ENCODE assay signal across 12 cellular contexts in genomic region chr1:55040083-55040952, GRCh38. TPM values are rescaled to one million over a fixed set of nuclear protein-coding genes. Genes with fewer than 3 reads are reported as not detected.
A peak's percentile ranks its signal among the peaks of the same experiment; 100 is the strongest.
DNase-seq lines count a peak whose midpoint lies in the region; FAIRE-seq and TF ChIP-seq lines count a peak whose summit lies in the region.
"Had no signal": no experiment of that assay in that cellular context is flagged by ENCODE, and none has a peak within 500 bp of the region (broad histone marks: within the 10 kb centered on the region; RNA-seq: fewer than 3 reads in every experiment).

No MANE protein-coding gene starts in this region.

- no peaks in the 10 kb centered on the region for H3K9me3 ChIP-seq in liver (ENCODE audit: control insufficient read depth in 4 of 4, low read length in 3 of 4)
- H3K9me3 ChIP-seq in spleen = no peaks in the 10 kb centered on the region

- H3K36me3 ChIP-seq in liver (ENCODE audit: control insufficient read depth in 4 of 4, insufficient read depth in 3 of 4, low read depth in 1 of 4, low read length in 3 of 4) (peaks cover 0 to 4% (median 2%) of the 10 kb centered on the region in 4 donors), spleen (peaks cover 0 to 13% (median 0%) of the 10 kb centered on the region in 6 donors)

- peak overlapping the region; percentile 58 for H3K4me3 ChIP-seq in choroid plexus epithelial cell (ENCODE audit: low read depth, low read length)
- H3K4me3 ChIP-seq in liver (ENCODE audit: low read depth in 1 of 3, low read length in 3 of 3) = peak overlapping the region; percentile 67 to 91 (median 80)
- peak overlapping the region in 4 of 8 donors; percentile 19 to 38 (median 33) for H3K4me3 ChIP-seq in spleen
- H3K4me3 ChIP-seq: GM12878 had no signal

- no peak for TF ChIP-seq RAD21 in liver (IDR thresholded peaks at IDR 0.05)

- DNase-seq in NCI-H1105 treated with DMSO at 0.1 percent for 48 hours (lab: John Stamatoyannopoulos, UW) = peak; percentile 30
- no peak for DNase-seq in NCI-H1105 (lab: John Stamatoyannopoulos, UW)
- DNase-seq in choroid plexus epithelial cell (ENCODE audit: low read depth) = no peak
- peak; percentile 73 for DNase-seq in spleen
- no peak for DNase-seq in T-helper 1 cell
- DNase-seq in NCI-H446 treated with DMSO at 0.1 percent for 48 hours (lab: John Stamatoyannopoulos, UW) = no peak
- no peak for DNase-seq in RCC 7860 (ENCODE audit: low spot score)
- DNase-seq: KBM-7 had no signal

- peak overlapping the region in 1 of 2 donors; percentile 42 for H3K9ac ChIP-seq in liver (ENCODE audit: low read depth in 1 of 2, low read length in 2 of 2)

- FAIRE-seq in RCC 7860 (lab: Jason Lieb, UNC) = no peak
- FAIRE-seq: GM12878, urothelium cell line had no signal

- H3K27ac ChIP-seq in liver (ENCODE audit: low read depth in 1 of 2, low read length in 2 of 2) (peak overlapping the region; percentile 80 to 87), spleen (peak overlapping the region in 1 of 8 donors; percentile 72)

- WGBS in liver = 7% methylated on average over 49 of the region's 49 CpGs
- 12 to 33% (median 19%) methylated on average over 41 to 49 of the region's 49 CpGs for WGBS in spleen, 5 donors

- H3K27me3 ChIP-seq in liver (ENCODE audit: control insufficient read depth in 4 of 4, insufficient read depth in 4 of 4, low read length in 3 of 4) (no peaks in the 10 kb centered on the region), spleen (replicated peaks in 1 of 7) (peaks cover 0 to 72% (median 22%) of the 10 kb centered on the region in 7 donors)

- no peak for TF ChIP-seq POLR2A in spleen (IDR thresholded peaks at IDR 0.05)

- no peak for TF ChIP-seq CTCF in choroid plexus epithelial cell (conservative IDR thresholded peaks at IDR 0.05; ENCODE audit: low read depth, low read length)
- TF ChIP-seq CTCF in liver (IDR thresholded peaks at IDR 0.05; ENCODE audit: low read depth, low read length, missing input control) = no peak
- no peak for TF ChIP-seq CTCF in spleen (IDR thresholded peaks at IDR 0.05 in 8 of 11, conservative IDR thresholded peaks at IDR 0.05 in 3 of 11)

- intact Hi-C loops in spleen (cut with DNase I; ENCODE audit: low total_unique reads) = no loop called here

- H3K4me1 ChIP-seq in liver (ENCODE audit: control insufficient read depth in 4 of 4, insufficient read depth in 4 of 4, low read length in 3 of 4) = peaks cover 13 to 77% (median 58%) of the 10 kb centered on the region in 4 donors
- H3K4me1 ChIP-seq in spleen = peaks cover 0 to 35% (median 13%) of the 10 kb centered on the region in 6 donors

TF ChIP-seq in liver, 16 proteins besides CTCF, POLR2A, EP300 and RAD21:
- TF ChIP-seq YY1 (IDR thresholded peaks at IDR 0.05) (no peak), HNF4A (conservative IDR thresholded peaks at IDR 0.05) (no peak), TAF1 (conservative IDR thresholded peaks at IDR 0.05) (no peak), GABPA (IDR thresholded peaks at IDR 0.05 in 1 of 2, conservative IDR thresholded peaks at IDR 0.05 in 1 of 2) (no peak), HNF4G (IDR thresholded peaks at IDR 0.05) (no peak), EGR1 (IDR thresholded peaks at IDR 0.05; ENCODE audit: low read depth in 2 of 2) (no peak), FOXA2 (IDR thresholded peaks at IDR 0.05) (no peak), ATF3 (IDR thresholded peaks at IDR 0.05) (no peak), SP1 (IDR thresholded peaks at IDR 0.05) (no peak), FOXA1 (IDR thresholded peaks at IDR 0.05) (no peak), JUND (IDR thresholded peaks at IDR 0.05) (no peak), RXRA (IDR thresholded peaks at IDR 0.05) (no peak), NR2F2 (IDR thresholded peaks at IDR 0.05) (no peak)
- TF ChIP-seq, protein P1, sequence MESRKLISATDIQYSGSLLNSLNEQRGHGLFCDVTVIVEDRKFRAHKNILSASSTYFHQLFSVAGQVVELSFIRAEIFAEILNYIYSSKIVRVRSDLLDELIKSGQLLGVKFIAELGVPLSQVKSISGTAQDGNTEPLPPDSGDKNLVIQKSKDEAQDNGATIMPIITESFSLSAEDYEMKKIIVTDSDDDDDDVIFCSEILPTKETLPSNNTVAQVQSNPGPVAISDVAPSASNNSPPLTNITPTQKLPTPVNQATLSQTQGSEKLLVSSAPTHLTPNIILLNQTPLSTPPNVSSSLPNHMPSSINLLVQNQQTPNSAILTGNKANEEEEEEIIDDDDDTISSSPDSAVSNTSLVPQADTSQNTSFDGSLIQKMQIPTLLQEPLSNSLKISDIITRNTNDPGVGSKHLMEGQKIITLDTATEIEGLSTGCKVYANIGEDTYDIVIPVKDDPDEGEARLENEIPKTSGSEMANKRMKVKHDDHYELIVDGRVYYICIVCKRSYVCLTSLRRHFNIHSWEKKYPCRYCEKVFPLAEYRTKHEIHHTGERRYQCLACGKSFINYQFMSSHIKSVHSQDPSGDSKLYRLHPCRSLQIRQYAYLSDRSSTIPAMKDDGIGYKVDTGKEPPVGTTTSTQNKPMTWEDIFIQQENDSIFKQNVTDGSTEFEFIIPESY (IDR thresholded peaks at IDR 0.05) = no peak
- TF ChIP-seq, protein P2, sequence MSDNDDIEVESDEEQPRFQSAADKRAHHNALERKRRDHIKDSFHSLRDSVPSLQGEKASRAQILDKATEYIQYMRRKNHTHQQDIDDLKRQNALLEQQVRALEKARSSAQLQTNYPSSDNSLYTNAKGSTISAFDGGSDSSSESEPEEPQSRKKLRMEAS (IDR thresholded peaks at IDR 0.05) = no peak
- TF ChIP-seq, protein P3, sequence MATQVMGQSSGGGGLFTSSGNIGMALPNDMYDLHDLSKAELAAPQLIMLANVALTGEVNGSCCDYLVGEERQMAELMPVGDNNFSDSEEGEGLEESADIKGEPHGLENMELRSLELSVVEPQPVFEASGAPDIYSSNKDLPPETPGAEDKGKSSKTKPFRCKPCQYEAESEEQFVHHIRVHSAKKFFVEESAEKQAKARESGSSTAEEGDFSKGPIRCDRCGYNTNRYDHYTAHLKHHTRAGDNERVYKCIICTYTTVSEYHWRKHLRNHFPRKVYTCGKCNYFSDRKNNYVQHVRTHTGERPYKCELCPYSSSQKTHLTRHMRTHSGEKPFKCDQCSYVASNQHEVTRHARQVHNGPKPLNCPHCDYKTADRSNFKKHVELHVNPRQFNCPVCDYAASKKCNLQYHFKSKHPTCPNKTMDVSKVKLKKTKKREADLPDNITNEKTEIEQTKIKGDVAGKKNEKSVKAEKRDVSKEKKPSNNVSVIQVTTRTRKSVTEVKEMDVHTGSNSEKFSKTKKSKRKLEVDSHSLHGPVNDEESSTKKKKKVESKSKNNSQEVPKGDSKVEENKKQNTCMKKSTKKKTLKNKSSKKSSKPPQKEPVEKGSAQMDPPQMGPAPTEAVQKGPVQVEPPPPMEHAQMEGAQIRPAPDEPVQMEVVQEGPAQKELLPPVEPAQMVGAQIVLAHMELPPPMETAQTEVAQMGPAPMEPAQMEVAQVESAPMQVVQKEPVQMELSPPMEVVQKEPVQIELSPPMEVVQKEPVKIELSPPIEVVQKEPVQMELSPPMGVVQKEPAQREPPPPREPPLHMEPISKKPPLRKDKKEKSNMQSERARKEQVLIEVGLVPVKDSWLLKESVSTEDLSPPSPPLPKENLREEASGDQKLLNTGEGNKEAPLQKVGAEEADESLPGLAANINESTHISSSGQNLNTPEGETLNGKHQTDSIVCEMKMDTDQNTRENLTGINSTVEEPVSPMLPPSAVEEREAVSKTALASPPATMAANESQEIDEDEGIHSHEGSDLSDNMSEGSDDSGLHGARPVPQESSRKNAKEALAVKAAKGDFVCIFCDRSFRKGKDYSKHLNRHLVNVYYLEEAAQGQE (IDR thresholded peaks at IDR 0.05) = no peak
TF ChIP-seq in liver: peak in this region for 0.

RNA-seq across cellular contexts. Expression of gene PCSK9, which starts 1.0 kb away (rescaled TPM):
- total RNA-seq in liver = 100 to 1,000 TPM in 1 of 2 donors, 10 to 100 TPM in 1; 68.2 to 112 TPM
- 10 to 100 TPM; 10.8 to 48.9 TPM for polyA plus RNA-seq in liver
- under 1 TPM in 5 of 7 donors, not detected in 2; 0.10 to 0.85 (median 0.18) TPM for total RNA-seq in spleen
- polyA plus RNA-seq in spleen = under 1 TPM in 2 of 3 donors, not detected in 1; 0.03 to 0.26 TPM
- total RNA-seq: A172 had no signal

RNA-seq across cellular contexts. Expression of gene BSND, which starts 41.6 kb away (rescaled TPM):
- total RNA-seq in liver (under 1 TPM in 1 of 2 donors, not detected in 1; 0.14 TPM), spleen (under 1 TPM in 3 of 7 donors, not detected in 4; 0.09 to 0.20 (median 0.15) TPM)
- polyA plus RNA-seq in liver (not detected), spleen (under 1 TPM in 2 of 3 donors, not detected in 1; 0.02 to 0.03 TPM)
- total RNA-seq: A172, GM12878 had no signal
- polyA plus RNA-seq: GM12878 had no signal

RNA-seq across cellular contexts. Expression of gene TMEM61, which starts 59.9 kb away (rescaled TPM):
- total RNA-seq in liver (not detected), spleen (1 to 10 TPM in 2 of 7 donors, under 1 TPM in 2, not detected in 3; 0.44 to 2.1 (median 1.4) TPM)
- polyA plus RNA-seq in liver (not detected), spleen (under 1 TPM in 1 of 3 donors, not detected in 2; 0.19 TPM)
- total RNA-seq: A172, GM12878 had no signal
- polyA plus RNA-seq: GM12878 had no signal

Comparison
In these comparisons a context has a peak if more than half of its experiments do, and no peak if none do; other contexts are left out.
1. DNase-seq: peak in NCI-H1105 treated with DMSO at 0.1 percent for 48 hours (single experiment) and spleen (single experiment); none in NCI-H1105 (single experiment), choroid plexus epithelial cell (single experiment), T-helper 1 cell (0 of 5), NCI-H446 treated with DMSO at 0.1 percent for 48 hours (single experiment) and RCC 7860 (single experiment).
2. RNA of gene PCSK9, which starts 1.0 kb away (total RNA-seq): 68.2 to 112 TPM in liver; 0.10 to 0.85 TPM in spleen; every median in the first group is over 10 times any median in the second.